In genomic region chr16:54633943-54634362, GRCh38 we compare ENCODE assay signal across 10 cellular contexts.
DNase-seq lines count a peak whose midpoint lies in the region; ATAC-seq and TF ChIP-seq lines count a peak whose summit lies in the region.
"Had no signal": no experiment of that assay in that cellular context is flagged by ENCODE, and none has a peak within 500 bp of the region (broad histone marks: within the 10 kb centered on the region; RNA-seq: fewer than 3 reads in every experiment).

No MANE protein-coding gene starts in this region.

- DNase-seq in EL (peak; percentile 10), MM.1S (peak; percentile 27), cerebellar cortex (ENCODE audit: low spot score) (peak; percentile 1), neuronal stem cell (ENCODE audit: low spot score) (no peak), foreskin melanocyte (no peak)
- DNase-seq in activated CD4-positive, alpha-beta T cell treated with anti-CD3 and anti-CD28 coated beads for 4 hours, result no peak
- DNase-seq: immature natural killer cell, NCI-H345 had no signal

- H3K14ac ChIP-seq in neuronal stem cell (ENCODE audit: low read length), result no peak overlapping the region

- no peak overlapping the region for H2BK120ac ChIP-seq in neuronal stem cell (ENCODE audit: low read depth, low read length)

- no peaks in the 10 kb centered on the region for H3K36me3 ChIP-seq in MM.1S (replicated peaks; ENCODE audit: insufficient read depth, low read length)
- no peaks in the 10 kb centered on the region for H3K36me3 ChIP-seq in neuronal stem cell (replicated peaks in 1 of 2; ENCODE audit: control insufficient read depth in 2 of 2, insufficient read depth in 2 of 2, low read length in 2 of 2)

- H3K79me1 ChIP-seq in neuronal stem cell (ENCODE audit: low read depth, low read length), result no peaks in the 10 kb centered on the region

- H3K23ac ChIP-seq in neuronal stem cell (ENCODE audit: low read depth, low read length, poor library complexity), result no peak overlapping the region

- no peak overlapping the region for H2BK12ac ChIP-seq in neuronal stem cell (ENCODE audit: low read length)

- H3K27ac ChIP-seq in MM.1S (ENCODE audit: low read length) (no peak overlapping the region), neuronal stem cell (replicated peaks; ENCODE audit: low read length) (no peak overlapping the region)

- H4K20me1 ChIP-seq in MM.1S (ENCODE audit: insufficient read depth, low read length), result no peaks in the 10 kb centered on the region

- H3K9me2 ChIP-seq in MM.1S (replicated peaks; ENCODE audit: insufficient read depth, low read length), result no peaks in the 10 kb centered on the region

- H3K4me2 ChIP-seq in MM.1S (ENCODE audit: low read depth, low read length), result no peak overlapping the region
- H3K4me2 ChIP-seq in neuronal stem cell (ENCODE audit: insufficient read depth, low read length, poor library complexity, severe bottlenecking), result no peak overlapping the region

- no peaks in the 10 kb centered on the region for H3K27me3 ChIP-seq in MM.1S (replicated peaks; ENCODE audit: insufficient read depth, low read length)
- no peaks in the 10 kb centered on the region for H3K27me3 ChIP-seq in neuronal stem cell (ENCODE audit: control insufficient read depth in 3 of 3, insufficient read depth in 3 of 3, low read depth in 1 of 3, low read length in 3 of 3)

- no peaks in the 10 kb centered on the region for H3F3A ChIP-seq in MM.1S (ENCODE audit: insufficient read depth, low read length)

- no peak overlapping the region for H4K91ac ChIP-seq in neuronal stem cell (ENCODE audit: low read depth, low read length, poor library complexity)

- H2BK5ac ChIP-seq in neuronal stem cell (ENCODE audit: low read length), result no peak overlapping the region

- no peak overlapping the region for H3K18ac ChIP-seq in neuronal stem cell (ENCODE audit: low read length)

- no peak for ATAC-seq in GM21423 (IDR thresholded peaks at IDR 0.05; ENCODE audit: unreplicated experiment)
- no peak for ATAC-seq in GM21528 (IDR thresholded peaks at IDR 0.05; ENCODE audit: low FRiP score, unreplicated experiment)

- H3K79me2 ChIP-seq in MM.1S (ENCODE audit: low read length), result no peaks in the 10 kb centered on the region

- H3K4me3 ChIP-seq in MM.1S (ENCODE audit: low read length) (no peak overlapping the region), neuronal stem cell (ENCODE audit: low read length in 2 of 2) (no peak overlapping the region)

- H3K4ac ChIP-seq in neuronal stem cell (ENCODE audit: low read length), result no peak overlapping the region

- H2AFZ ChIP-seq in MM.1S (ENCODE audit: low read length) (no peak overlapping the region), neuronal stem cell (ENCODE audit: low read length) (peak overlapping the region; percentile 75)

- no peak overlapping the region for H4K8ac ChIP-seq in neuronal stem cell (ENCODE audit: low read depth, low read length)

- peak; percentile 37 for TF ChIP-seq CTCF in MM.1S (IDR thresholded peaks at IDR 0.05; ENCODE audit: low read length)

- H3K4me1 ChIP-seq in MM.1S (ENCODE audit: low read length) (no peaks in the 10 kb centered on the region), neuronal stem cell (ENCODE audit: control insufficient read depth in 2 of 2, insufficient read depth in 1 of 2, low read depth in 1 of 2, low read length in 2 of 2) (peaks cover 2 to 9% of the 10 kb centered on the region in 2 donors)

- H2AK5ac ChIP-seq in neuronal stem cell (ENCODE audit: low read depth, low read length), result no peak overlapping the region

- WGBS in neuronal stem cell (ENCODE audit: extremely low coverage in 2 of 2, insufficient read length in 2 of 2, insufficient replicate concordance in 1 of 2), 2 donors, result no CpG with 5 or more reads among the region's 6 CpGs

- H3K9ac ChIP-seq in MM.1S (ENCODE audit: low read length), result no peak overlapping the region
- H3K9ac ChIP-seq in neuronal stem cell (ENCODE audit: low read depth, low read length, poor library complexity), result no peak overlapping the region

- H3K9me3 ChIP-seq in MM.1S (replicated peaks; ENCODE audit: insufficient read depth, low read length), result no peaks in the 10 kb centered on the region
- no peaks in the 10 kb centered on the region for H3K9me3 ChIP-seq in neuronal stem cell (replicated peaks in 1 of 2; ENCODE audit: control insufficient read depth in 2 of 2, insufficient read depth in 1 of 2, low read depth in 1 of 2, low read length in 2 of 2)

- no peak overlapping the region for H2BK15ac ChIP-seq in neuronal stem cell (ENCODE audit: low read length)

Comparison
In these comparisons a context has a peak if more than half of its experiments do, and no peak if none do; other contexts are left out.
1. DNase-seq: peak in EL (single experiment), MM.1S (single experiment) and cerebellar cortex (single experiment); none in neuronal stem cell (single experiment), foreskin melanocyte (single experiment) and activated CD4-positive, alpha-beta T cell treated with anti-CD3 and anti-CD28 coated beads for 4 hours (0 of 2).